Comparison of ENCODE assay signal across 1 cellular context in the genomic region with DNA sequence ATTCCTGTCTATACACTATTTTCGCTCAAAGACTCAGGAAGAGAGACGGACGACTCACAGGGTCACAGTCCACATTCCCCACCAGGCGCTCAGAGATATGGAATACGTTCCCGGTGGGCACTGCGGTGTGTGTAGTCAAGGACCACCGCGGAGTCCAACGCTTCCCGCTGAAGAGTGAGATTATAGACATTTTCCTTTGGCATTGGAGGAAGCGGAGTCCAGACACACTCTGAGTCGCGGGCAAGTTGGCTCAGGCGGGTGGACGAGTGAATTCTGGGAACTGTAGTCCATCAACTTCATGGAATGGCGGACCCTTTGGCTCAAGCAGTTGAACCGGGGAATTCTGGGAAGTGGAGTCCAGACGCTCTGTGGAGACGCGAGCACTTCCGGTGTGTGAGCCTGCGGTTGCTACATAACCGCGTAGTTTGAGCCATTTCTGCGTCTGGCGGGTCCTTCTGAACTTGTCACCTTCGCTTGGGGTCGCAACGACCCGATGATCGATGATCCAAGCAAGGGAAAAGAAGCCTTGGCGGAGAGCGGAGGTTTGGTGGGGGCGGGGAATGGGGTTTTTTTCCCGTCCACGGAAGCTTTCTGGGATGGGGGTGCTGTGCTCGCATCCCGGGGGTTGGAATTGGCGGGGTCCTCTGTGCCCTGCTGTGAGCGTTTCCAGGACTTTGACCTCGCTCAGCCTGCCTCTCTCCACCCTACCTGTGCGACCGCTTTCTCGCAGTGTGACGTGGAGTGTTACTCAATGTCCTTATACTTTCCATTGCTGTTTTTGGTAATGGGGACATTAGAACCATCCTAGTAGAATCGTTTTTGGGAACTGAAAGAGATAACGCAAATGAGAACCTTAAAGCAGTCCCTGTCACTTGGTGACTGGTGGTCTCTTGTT.
A peak's percentile ranks its signal among the peaks of the same experiment; 100 is the strongest.
TF ChIP-seq lines count a peak whose summit lies in the region.

A gene (plus strand): TSS at position 392 of the 895 bp plus-strand sequence. CDS start 4,122 bp downstream, outside the sequence.

TF ChIP-seq in GM12878, 131 proteins besides CTCF, POLR2A, EP300 and RAD21 (continued from another document and continues in another):
- TF ChIP-seq, protein P1, sequence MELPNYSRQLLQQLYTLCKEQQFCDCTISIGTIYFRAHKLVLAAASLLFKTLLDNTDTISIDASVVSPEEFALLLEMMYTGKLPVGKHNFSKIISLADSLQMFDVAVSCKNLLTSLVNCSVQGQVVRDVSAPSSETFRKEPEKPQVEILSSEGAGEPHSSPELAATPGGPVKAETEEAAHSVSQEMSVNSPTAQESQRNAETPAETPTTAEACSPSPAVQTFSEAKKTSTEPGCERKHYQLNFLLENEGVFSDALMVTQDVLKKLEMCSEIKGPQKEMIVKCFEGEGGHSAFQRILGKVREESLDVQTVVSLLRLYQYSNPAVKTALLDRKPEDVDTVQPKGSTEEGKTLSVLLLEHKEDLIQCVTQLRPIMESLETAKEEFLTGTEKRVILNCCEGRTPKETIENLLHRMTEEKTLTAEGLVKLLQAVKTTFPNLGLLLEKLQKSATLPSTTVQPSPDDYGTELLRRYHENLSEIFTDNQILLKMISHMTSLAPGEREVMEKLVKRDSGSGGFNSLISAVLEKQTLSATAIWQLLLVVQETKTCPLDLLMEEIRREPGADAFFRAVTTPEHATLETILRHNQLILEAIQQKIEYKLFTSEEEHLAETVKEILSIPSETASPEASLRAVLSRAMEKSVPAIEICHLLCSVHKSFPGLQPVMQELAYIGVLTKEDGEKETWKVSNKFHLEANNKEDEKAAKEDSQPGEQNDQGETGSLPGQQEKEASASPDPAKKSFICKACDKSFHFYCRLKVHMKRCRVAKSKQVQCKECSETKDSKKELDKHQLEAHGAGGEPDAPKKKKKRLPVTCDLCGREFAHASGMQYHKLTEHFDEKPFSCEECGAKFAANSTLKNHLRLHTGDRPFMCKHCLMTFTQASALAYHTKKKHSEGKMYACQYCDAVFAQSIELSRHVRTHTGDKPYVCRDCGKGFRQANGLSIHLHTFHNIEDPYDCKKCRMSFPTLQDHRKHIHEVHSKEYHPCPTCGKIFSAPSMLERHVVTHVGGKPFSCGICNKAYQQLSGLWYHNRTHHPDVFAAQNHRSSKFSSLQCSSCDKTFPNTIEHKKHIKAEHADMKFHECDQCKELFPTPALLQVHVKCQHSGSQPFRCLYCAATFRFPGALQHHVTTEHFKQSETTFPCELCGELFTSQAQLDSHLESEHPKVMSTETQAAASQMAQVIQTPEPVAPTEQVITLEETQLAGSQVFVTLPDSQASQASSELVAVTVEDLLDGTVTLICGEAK (IDR thresholded peaks at IDR 0.05; ENCODE audit: borderline replicate concordance), result peak; percentile 89
- TF ChIP-seq WRNIP1 (IDR thresholded peaks at IDR 0.05; ENCODE audit: borderline replicate concordance, low read depth, low read length) (no peak), NR2C1 (IDR thresholded peaks at IDR 0.05) (peak; percentile 89), PAX8 (IDR thresholded peaks at IDR 0.05) (no peak), ETV6 (conservative IDR thresholded peaks at IDR 0.05 in 1 of 2, IDR thresholded peaks at IDR 0.05 in 1 of 2; ENCODE audit: borderline replicate concordance in 1 of 2, low read depth in 1 of 2) (0 out of 4 replicates have a peak, but pooled peaks of 1 of the 2 experiments have one; percentile 20), RCOR1 (conservative IDR thresholded peaks at IDR 0.05; ENCODE audit: low read depth, low read length) (0 out of 2 replicates have a peak, but pooled peaks have one; percentile 18), NFIC (IDR thresholded peaks at IDR 0.05; ENCODE audit: low read depth, low read length) (peak; percentile 22; the same call in 1 of the 2 replicates), HDAC6 (IDR thresholded peaks at IDR 0.05; ENCODE audit: unreplicated experiment) (no peak), GABPA (IDR thresholded peaks at IDR 0.05; ENCODE audit: low read depth) (peak; percentile 90), BMI1 (IDR thresholded peaks at IDR 0.05; ENCODE audit: borderline replicate concordance) (no peak), TBL1XR1 (IDR thresholded peaks at IDR 0.05; ENCODE audit: low read depth, low read length) (peak; percentile 55), HDAC2 (IDR thresholded peaks at IDR 0.05) (no peak), MYC (IDR thresholded peaks at IDR 0.05; ENCODE audit: insufficient read depth, insufficient read length, insufficient replicate concordance, low read length, severe bottlenecking) (no peak), EED (IDR thresholded peaks at IDR 0.05; ENCODE audit: low read depth) (peak; percentile 55), POLR2AphosphoS5 (IDR thresholded peaks at IDR 0.05; ENCODE audit: low read length) (peak; percentile 57; the same call in 1 of the 2 replicates), ZNF274 (IDR thresholded peaks at IDR 0.05; ENCODE audit: insufficient read depth, insufficient read length) (no peak), SMC3 (IDR thresholded peaks at IDR 0.05; ENCODE audit: borderline replicate concordance, low read length) (no peak), RBBP5 (conservative IDR thresholded peaks at IDR 0.05) (no peak), MTA2 (IDR thresholded peaks at IDR 0.05; ENCODE audit: low read depth) (peak; percentile 43; the same call in 1 of the 2 replicates), CBFB (IDR thresholded peaks at IDR 0.05; ENCODE audit: low read depth) (peak; percentile 86; the same call in 1 of the 2 replicates), MEF2B (IDR thresholded peaks at IDR 0.05; ENCODE audit: partially characterized antibody, poor library complexity, severe bottlenecking) (no peak), SP1 (IDR thresholded peaks at IDR 0.05; ENCODE audit: low read depth, low read length) (no peak), ZBED1 (IDR thresholded peaks at IDR 0.05; ENCODE audit: borderline replicate concordance) (no peak), GATAD2B (conservative IDR thresholded peaks at IDR 0.05; ENCODE audit: low read depth) (peak; percentile 49; the same call in 1 of the 2 replicates), RUNX3 (IDR thresholded peaks at IDR 0.05; ENCODE audit: low read length) (peak; percentile 95), ZNF24 (IDR thresholded peaks at IDR 0.05) (no peak), SRF (IDR thresholded peaks at IDR 0.05; ENCODE audit: low read depth in 2 of 2, low read length in 2 of 2) (0 out of 4 replicates have a peak, but pooled peaks of 1 of the 2 experiments have one; percentile 23)
- TF ChIP-seq, protein P2, sequence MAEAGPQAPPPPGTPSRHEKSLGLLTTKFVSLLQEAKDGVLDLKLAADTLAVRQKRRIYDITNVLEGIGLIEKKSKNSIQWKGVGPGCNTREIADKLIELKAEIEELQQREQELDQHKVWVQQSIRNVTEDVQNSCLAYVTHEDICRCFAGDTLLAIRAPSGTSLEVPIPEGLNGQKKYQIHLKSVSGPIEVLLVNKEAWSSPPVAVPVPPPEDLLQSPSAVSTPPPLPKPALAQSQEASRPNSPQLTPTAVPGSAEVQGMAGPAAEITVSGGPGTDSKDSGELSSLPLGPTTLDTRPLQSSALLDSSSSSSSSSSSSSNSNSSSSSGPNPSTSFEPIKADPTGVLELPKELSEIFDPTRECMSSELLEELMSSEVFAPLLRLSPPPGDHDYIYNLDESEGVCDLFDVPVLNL (IDR thresholded peaks at IDR 0.05; ENCODE audit: low read depth, low read length), result peak; percentile 64
- TF ChIP-seq, protein P3, sequence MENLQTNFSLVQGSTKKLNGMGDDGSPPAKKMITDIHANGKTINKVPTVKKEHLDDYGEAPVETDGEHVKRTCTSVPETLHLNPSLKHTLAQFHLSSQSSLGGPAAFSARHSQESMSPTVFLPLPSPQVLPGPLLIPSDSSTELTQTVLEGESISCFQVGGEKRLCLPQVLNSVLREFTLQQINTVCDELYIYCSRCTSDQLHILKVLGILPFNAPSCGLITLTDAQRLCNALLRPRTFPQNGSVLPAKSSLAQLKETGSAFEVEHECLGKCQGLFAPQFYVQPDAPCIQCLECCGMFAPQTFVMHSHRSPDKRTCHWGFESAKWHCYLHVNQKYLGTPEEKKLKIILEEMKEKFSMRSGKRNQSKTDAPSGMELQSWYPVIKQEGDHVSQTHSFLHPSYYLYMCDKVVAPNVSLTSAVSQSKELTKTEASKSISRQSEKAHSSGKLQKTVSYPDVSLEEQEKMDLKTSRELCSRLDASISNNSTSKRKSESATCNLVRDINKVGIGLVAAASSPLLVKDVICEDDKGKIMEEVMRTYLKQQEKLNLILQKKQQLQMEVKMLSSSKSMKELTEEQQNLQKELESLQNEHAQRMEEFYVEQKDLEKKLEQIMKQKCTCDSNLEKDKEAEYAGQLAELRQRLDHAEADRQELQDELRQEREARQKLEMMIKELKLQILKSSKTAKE (IDR thresholded peaks at IDR 0.05; ENCODE audit: low read depth, poor library complexity, severe bottlenecking), result peak; percentile 42
- TF ChIP-seq, protein P4, sequence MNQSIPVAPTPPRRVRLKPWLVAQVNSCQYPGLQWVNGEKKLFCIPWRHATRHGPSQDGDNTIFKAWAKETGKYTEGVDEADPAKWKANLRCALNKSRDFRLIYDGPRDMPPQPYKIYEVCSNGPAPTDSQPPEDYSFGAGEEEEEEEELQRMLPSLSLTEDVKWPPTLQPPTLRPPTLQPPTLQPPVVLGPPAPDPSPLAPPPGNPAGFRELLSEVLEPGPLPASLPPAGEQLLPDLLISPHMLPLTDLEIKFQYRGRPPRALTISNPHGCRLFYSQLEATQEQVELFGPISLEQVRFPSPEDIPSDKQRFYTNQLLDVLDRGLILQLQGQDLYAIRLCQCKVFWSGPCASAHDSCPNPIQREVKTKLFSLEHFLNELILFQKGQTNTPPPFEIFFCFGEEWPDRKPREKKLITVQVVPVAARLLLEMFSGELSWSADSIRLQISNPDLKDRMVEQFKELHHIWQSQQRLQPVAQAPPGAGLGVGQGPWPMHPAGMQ (IDR thresholded peaks at IDR 0.05; ENCODE audit: borderline replicate concordance), result no peak
- TF ChIP-seq, protein P5, sequence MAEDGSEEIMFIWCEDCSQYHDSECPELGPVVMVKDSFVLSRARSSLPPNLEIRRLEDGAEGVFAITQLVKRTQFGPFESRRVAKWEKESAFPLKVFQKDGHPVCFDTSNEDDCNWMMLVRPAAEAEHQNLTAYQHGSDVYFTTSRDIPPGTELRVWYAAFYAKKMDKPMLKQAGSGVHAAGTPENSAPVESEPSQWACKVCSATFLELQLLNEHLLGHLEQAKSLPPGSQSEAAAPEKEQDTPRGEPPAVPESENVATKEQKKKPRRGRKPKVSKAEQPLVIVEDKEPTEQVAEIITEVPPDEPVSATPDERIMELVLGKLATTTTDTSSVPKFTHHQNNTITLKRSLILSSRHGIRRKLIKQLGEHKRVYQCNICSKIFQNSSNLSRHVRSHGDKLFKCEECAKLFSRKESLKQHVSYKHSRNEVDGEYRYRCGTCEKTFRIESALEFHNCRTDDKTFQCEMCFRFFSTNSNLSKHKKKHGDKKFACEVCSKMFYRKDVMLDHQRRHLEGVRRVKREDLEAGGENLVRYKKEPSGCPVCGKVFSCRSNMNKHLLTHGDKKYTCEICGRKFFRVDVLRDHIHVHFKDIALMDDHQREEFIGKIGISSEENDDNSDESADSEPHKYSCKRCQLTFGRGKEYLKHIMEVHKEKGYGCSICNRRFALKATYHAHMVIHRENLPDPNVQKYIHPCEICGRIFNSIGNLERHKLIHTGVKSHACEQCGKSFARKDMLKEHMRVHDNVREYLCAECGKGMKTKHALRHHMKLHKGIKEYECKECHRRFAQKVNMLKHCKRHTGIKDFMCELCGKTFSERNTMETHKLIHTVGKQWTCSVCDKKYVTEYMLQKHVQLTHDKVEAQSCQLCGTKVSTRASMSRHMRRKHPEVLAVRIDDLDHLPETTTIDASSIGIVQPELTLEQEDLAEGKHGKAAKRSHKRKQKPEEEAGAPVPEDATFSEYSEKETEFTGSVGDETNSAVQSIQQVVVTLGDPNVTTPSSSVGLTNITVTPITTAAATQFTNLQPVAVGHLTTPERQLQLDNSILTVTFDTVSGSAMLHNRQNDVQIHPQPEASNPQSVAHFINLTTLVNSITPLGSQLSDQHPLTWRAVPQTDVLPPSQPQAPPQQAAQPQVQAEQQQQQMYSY (CRISPR knock-in tag; IDR thresholded peaks at IDR 0.05), result no peak
- TF ChIP-seq, protein P6, sequence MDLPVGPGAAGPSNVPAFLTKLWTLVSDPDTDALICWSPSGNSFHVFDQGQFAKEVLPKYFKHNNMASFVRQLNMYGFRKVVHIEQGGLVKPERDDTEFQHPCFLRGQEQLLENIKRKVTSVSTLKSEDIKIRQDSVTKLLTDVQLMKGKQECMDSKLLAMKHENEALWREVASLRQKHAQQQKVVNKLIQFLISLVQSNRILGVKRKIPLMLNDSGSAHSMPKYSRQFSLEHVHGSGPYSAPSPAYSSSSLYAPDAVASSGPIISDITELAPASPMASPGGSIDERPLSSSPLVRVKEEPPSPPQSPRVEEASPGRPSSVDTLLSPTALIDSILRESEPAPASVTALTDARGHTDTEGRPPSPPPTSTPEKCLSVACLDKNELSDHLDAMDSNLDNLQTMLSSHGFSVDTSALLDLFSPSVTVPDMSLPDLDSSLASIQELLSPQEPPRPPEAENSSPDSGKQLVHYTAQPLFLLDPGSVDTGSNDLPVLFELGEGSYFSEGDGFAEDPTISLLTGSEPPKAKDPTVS (IDR thresholded peaks at IDR 0.05; ENCODE audit: low read depth, low read length), result no peak
- TF ChIP-seq, protein P7, sequence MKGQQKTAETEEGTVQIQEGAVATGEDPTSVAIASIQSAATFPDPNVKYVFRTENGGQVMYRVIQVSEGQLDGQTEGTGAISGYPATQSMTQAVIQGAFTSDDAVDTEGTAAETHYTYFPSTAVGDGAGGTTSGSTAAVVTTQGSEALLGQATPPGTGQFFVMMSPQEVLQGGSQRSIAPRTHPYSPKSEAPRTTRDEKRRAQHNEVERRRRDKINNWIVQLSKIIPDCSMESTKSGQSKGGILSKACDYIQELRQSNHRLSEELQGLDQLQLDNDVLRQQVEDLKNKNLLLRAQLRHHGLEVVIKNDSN (IDR thresholded peaks at IDR 0.05; ENCODE audit: borderline replicate concordance, extremely low read length, insufficient read depth, low read depth, low read length), result no peak
- TF ChIP-seq, protein P8, sequence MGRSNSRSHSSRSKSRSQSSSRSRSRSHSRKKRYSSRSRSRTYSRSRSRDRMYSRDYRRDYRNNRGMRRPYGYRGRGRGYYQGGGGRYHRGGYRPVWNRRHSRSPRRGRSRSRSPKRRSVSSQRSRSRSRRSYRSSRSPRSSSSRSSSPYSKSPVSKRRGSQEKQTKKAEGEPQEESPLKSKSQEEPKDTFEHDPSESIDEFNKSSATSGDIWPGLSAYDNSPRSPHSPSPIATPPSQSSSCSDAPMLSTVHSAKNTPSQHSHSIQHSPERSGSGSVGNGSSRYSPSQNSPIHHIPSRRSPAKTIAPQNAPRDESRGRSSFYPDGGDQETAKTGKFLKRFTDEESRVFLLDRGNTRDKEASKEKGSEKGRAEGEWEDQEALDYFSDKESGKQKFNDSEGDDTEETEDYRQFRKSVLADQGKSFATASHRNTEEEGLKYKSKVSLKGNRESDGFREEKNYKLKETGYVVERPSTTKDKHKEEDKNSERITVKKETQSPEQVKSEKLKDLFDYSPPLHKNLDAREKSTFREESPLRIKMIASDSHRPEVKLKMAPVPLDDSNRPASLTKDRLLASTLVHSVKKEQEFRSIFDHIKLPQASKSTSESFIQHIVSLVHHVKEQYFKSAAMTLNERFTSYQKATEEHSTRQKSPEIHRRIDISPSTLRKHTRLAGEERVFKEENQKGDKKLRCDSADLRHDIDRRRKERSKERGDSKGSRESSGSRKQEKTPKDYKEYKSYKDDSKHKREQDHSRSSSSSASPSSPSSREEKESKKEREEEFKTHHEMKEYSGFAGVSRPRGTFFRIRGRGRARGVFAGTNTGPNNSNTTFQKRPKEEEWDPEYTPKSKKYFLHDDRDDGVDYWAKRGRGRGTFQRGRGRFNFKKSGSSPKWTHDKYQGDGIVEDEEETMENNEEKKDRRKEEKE (IDR thresholded peaks at IDR 0.05), result no peak
- TF ChIP-seq, protein P9, sequence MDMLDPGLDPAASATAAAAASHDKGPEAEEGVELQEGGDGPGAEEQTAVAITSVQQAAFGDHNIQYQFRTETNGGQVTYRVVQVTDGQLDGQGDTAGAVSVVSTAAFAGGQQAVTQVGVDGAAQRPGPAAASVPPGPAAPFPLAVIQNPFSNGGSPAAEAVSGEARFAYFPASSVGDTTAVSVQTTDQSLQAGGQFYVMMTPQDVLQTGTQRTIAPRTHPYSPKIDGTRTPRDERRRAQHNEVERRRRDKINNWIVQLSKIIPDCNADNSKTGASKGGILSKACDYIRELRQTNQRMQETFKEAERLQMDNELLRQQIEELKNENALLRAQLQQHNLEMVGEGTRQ (IDR thresholded peaks at IDR 0.05; ENCODE audit: borderline replicate concordance, low read depth, low read length), result no peak
